Comparison of ENCODE assay signal across 8 cellular contexts in genomic region chrX:39509157-39509556, GRCh38.
"Had no signal": no experiment of that assay in that cellular context is flagged by ENCODE, and none has a peak within 500 bp of the region (broad histone marks: within the 10 kb centered on the region; RNA-seq: fewer than 3 reads in every experiment).

No MANE protein-coding gene starts in this region.

- H3K27ac Mint-ChIP-seq: HFFc6 had no signal

- H3K9ac ChIP-seq: GM23248 had no signal

- H3K27ac ChIP-seq: GM23248, HL-60 had no signal

- FAIRE-seq: HepG2 had no signal

- H3K4me3 Mint-ChIP-seq: HFFc6, IgD-negative memory B cell had no signal

- H3K4me3 ChIP-seq: GM23248 had no signal

- DNase-seq: GM23248, GOT3, H7, HCEC 1CT, HFFc6 had no signal

- ATAC-seq: HepG2 had no signal

- H2AFZ ChIP-seq: GM23248 had no signal
